ENCODE assay signal across 21 cellular contexts in the genomic region with DNA sequence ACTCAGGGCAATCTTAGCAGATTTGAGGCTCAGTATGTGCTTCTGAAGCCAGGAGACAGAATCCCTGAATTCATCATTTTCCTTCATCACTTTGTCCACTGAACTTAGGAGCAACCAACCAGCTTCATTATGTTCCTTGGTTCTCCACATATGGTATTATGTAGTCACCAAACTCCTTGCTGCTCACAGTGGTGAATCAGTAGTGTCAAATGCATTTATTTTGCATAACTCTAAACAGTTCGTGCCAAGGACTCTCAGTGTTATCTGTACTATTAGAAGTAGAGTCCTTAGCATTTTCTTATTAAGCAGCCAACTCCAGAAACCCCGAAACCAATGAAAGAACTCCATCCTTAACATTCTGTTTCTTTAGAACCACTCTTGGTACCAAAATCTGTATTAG.
A peak's percentile ranks its signal among the peaks of the same experiment; 100 is the strongest.
DNase-seq lines count a peak whose midpoint lies in the region; ATAC-seq and TF ChIP-seq lines count a peak whose summit lies in the region.
"Had no signal": no experiment of that assay in that cellular context is flagged by ENCODE, and none has a peak within 500 bp of the region (broad histone marks: within the 10 kb centered on the region; RNA-seq: fewer than 3 reads in every experiment).

No MANE protein-coding gene starts in this region.

- no peak overlapping the region for H3K4ac ChIP-seq in IMR-90 (ENCODE audit: low read depth, low read length)

- H3K56ac ChIP-seq in IMR-90 (ENCODE audit: extremely low read depth, insufficient read depth, low read length), result no peak overlapping the region

- no peak overlapping the region for H3K14ac ChIP-seq in IMR-90 (replicated peaks; ENCODE audit: low read depth, low read length)

- no peak overlapping the region for H2AK5ac ChIP-seq in IMR-90 (ENCODE audit: low read depth, low read length)

- no peak overlapping the region for H3K23ac ChIP-seq in IMR-90 (ENCODE audit: low read depth, low read length)

- no peak overlapping the region for H3K27ac ChIP-seq in IMR-90 (ENCODE audit: insufficient read depth, low read length)
- H3K27ac ChIP-seq in caudate nucleus (ENCODE audit: low read depth, low read length), result peak overlapping the region; percentile 55
- H3K27ac ChIP-seq: HL-60 had no signal

- H3K4me1 ChIP-seq in IMR-90 (ENCODE audit: control insufficient read depth, insufficient read depth, low read length), result 0 out of 2 replicates have a peak, but pooled peaks cover 1% of the 10 kb centered on the region
- H3K4me1 ChIP-seq: Caco-2 had no signal

- no peaks in the 10 kb centered on the region for H3K9me1 ChIP-seq in IMR-90 (ENCODE audit: insufficient read depth, low read length)

- ATAC-seq in IMR-90 (ENCODE audit: low read depth), result peak; percentile 71; the same call in 1 of the 2 replicates
- no peak for ATAC-seq in HG03521 (IDR thresholded peaks at IDR 0.05; ENCODE audit: unreplicated experiment)
- ATAC-seq in GM21619 (IDR thresholded peaks at IDR 0.05; ENCODE audit: unreplicated experiment), result no peak

- H4K20me1 ChIP-seq in IMR-90 (ENCODE audit: insufficient read depth, low read length), result no peaks in the 10 kb centered on the region

- no peak for TF ChIP-seq POLR2A in IMR-90 (IDR thresholded peaks at IDR 0.05; ENCODE audit: low read depth, low read length)

- H2AK9ac ChIP-seq in IMR-90 (replicated peaks; ENCODE audit: low read depth, low read length, poor library complexity), result no peak overlapping the region

- H3K4me3 ChIP-seq in AG10803 (ENCODE audit: low read length), result no peak overlapping the region
- H3K4me3 ChIP-seq in IMR-90 (ENCODE audit: insufficient read depth, low read depth, low read length), result no peak overlapping the region
- H3K4me3 ChIP-seq in fibroblast of pulmonary artery (replicated peaks; ENCODE audit: low read depth, low read length), result no peak overlapping the region
- H3K4me3 ChIP-seq: MG63, SK-N-MC had no signal

- WGBS in IMR-90 (ENCODE audit: extremely low coverage in 2 of 2, insufficient read length in 1 of 2), 2 experiments, result no CpG with 5 or more reads among the region's 2 CpGs

- peak; percentile 48 for DNase-seq in AG10803 (ENCODE audit: low read depth)
- DNase-seq in IMR-90, result peak; percentile 55
- no peak for DNase-seq in caudate nucleus (lab: John Stamatoyannopoulos, UW)
- DNase-seq in fibroblast of pulmonary artery (ENCODE audit: low read depth), result peak; percentile 58
- no peak for DNase-seq in NCI-H2171 (lab: John Stamatoyannopoulos, UW)
- DNase-seq in inferior parietal cortex (ENCODE audit: extremely low spot score), result no peak
- DNase-seq: 8988T; Caco-2; CD4-positive, CD25-positive, alpha-beta regulatory T cell; H7; Karpas-422; MG63; NCI-H1105; NCI-H1694 treated with DMSO at 0.1 percent for 48 hours; NCI-H510A; NCI-H774; SHP77 had no signal

- TF ChIP-seq RAD21 in IMR-90 (IDR thresholded peaks at IDR 0.05; ENCODE audit: low read length), result no peak

- BruUV-seq in IMR-90 (replicated peaks; lab: Mats Ljungman, UMichigan), result no TSS peak

- no peak overlapping the region; the same call in 1 of the 2 replicates for H3K18ac ChIP-seq in IMR-90 (ENCODE audit: low read depth, low read length)

- in situ Hi-C loops in IMR-90 (cut with MboI; ENCODE audit: low sequenced_read_pairs), result no loop called here

- peaks cover 5% of the 10 kb centered on the region for H3K9me3 ChIP-seq in IMR-90 (ENCODE audit: control insufficient read depth, insufficient read depth, low read length)
- H3K9me3 ChIP-seq: Caco-2, MG63 had no signal

- H2BK15ac ChIP-seq in IMR-90 (ENCODE audit: low read depth, low read length), result no peak overlapping the region

- no peak overlapping the region for H4K5ac ChIP-seq in IMR-90 (ENCODE audit: low read depth, low read length)

- intact Hi-C loops in IMR-90 (cut with micrococcal nuclease), result no loop called here

- peaks cover 42 to 47% of the 10 kb centered on the region in 2 experiments for H3K79me1 ChIP-seq in IMR-90 (ENCODE audit: low read depth in 1 of 2, low read length in 2 of 2)

- H3K4me2 ChIP-seq in IMR-90 (ENCODE audit: low read depth, low read length), result no peak overlapping the region

- dilution Hi-C loops in IMR-90 (cut with HindIII; ENCODE audit: low sequenced_read_pairs, unreplicated experiment), result no loop called here

- no peak overlapping the region for H2BK5ac ChIP-seq in IMR-90 (ENCODE audit: low read depth, low read length, poor library complexity, severe bottlenecking)

- no peak overlapping the region for H4K8ac ChIP-seq in IMR-90 (ENCODE audit: low read depth in 2 of 2, low read length in 2 of 2)

- no peak overlapping the region for H2BK20ac ChIP-seq in IMR-90 (ENCODE audit: low read depth, low read length)

- no peak overlapping the region for H2AFZ ChIP-seq in IMR-90 (replicated peaks; ENCODE audit: low read length, poor library complexity)

- H3K9ac ChIP-seq in IMR-90 (ENCODE audit: low read depth, low read length), result no peak overlapping the region

- CTCF ChIA-PET in IMR-90 (lab: Yijun Ruan, JAX), result no interaction called here

- no peak overlapping the region for H2BK120ac ChIP-seq in IMR-90 (ENCODE audit: low read depth, low read length)

- POLR2A ChIA-PET in IMR-90 (lab: Charles Lee; ENCODE audit: unreplicated experiment), result no interaction called here

- peaks cover 6% of the 10 kb centered on the region; the same call in 1 of the 2 replicates for H3K36me3 ChIP-seq in IMR-90 (ENCODE audit: control insufficient read depth, insufficient read depth, low read length)
- H3K36me3 ChIP-seq: MG63 had no signal

- TF ChIP-seq CTCF in AG10803 (conservative IDR thresholded peaks at IDR 0.05; ENCODE audit: low read length) (no peak), IMR-90 (conservative IDR thresholded peaks at IDR 0.05; ENCODE audit: low read depth, low read length) (no peak), fibroblast of pulmonary artery (IDR thresholded peaks at IDR 0.05; ENCODE audit: low read length, missing control alignments) (no peak)

- H3K27me3 ChIP-seq in IMR-90 (ENCODE audit: control insufficient read depth, insufficient read depth, low read length), result no peaks in the 10 kb centered on the region
- H3K27me3 ChIP-seq: MG63 had no signal

- no peak overlapping the region for H4K91ac ChIP-seq in IMR-90 (ENCODE audit: insufficient read depth, low read depth, low read length)

TF ChIP-seq in IMR-90, 13 proteins besides CTCF, POLR2A, EP300 and RAD21:
- no peak for TF ChIP-seq NFE2L2 (IDR thresholded peaks at IDR 0.05; ENCODE audit: low read depth, low read length)
- no peak for TF ChIP-seq RFX5 (IDR thresholded peaks at IDR 0.05; ENCODE audit: low read depth, low read length)
- no peak for TF ChIP-seq RCOR1 (IDR thresholded peaks at IDR 0.05; ENCODE audit: insufficient replicate concordance, low read length)
- no peak for TF ChIP-seq CEBPB (IDR thresholded peaks at IDR 0.05; ENCODE audit: low read depth, low read length)
- no peak for TF ChIP-seq USF2 (IDR thresholded peaks at IDR 0.05; ENCODE audit: low read depth, low read length)
- TF ChIP-seq BHLHE40 (IDR thresholded peaks at IDR 0.05; ENCODE audit: low read depth, low read length), result no peak
- TF ChIP-seq SMC3 (IDR thresholded peaks at IDR 0.05; ENCODE audit: low read depth, low read length), result no peak
- no peak for TF ChIP-seq CHD1 (IDR thresholded peaks at IDR 0.05; ENCODE audit: low read depth, low read length)
- no peak for TF ChIP-seq MAFK (IDR thresholded peaks at IDR 0.05; ENCODE audit: low read depth, low read length)
- TF ChIP-seq MXI1 (IDR thresholded peaks at IDR 0.05; ENCODE audit: borderline replicate concordance, low read depth, low read length), result no peak
- no peak for TF ChIP-seq FOS (IDR thresholded peaks at IDR 0.05; ENCODE audit: low read depth, low read length)

Comparison
In these comparisons a context has a peak if more than half of its experiments do, and no peak if none do; other contexts are left out.
1. DNase-seq: peak in AG10803 (single experiment), IMR-90 (single experiment) and fibroblast of pulmonary artery (single experiment); none in caudate nucleus (0 of 61), NCI-H2171 (single experiment) and inferior parietal cortex (single experiment).